Comparison of ENCODE assay signal across 1 cellular context in genomic region chr10:103612462-103613365, GRCh38.
A peak's percentile ranks its signal among the peaks of the same experiment; 100 is the strongest.
TF ChIP-seq lines count a peak whose summit lies in the region.

No MANE protein-coding gene starts in this region.

TF ChIP-seq in IMR-90, 13 proteins besides CTCF, POLR2A, EP300 and RAD21:
- TF ChIP-seq BHLHE40 (IDR thresholded peaks at IDR 0.05; ENCODE audit: low read depth, low read length) (peak; percentile 92), RCOR1 (IDR thresholded peaks at IDR 0.05; ENCODE audit: insufficient replicate concordance, low read length) (no peak), FOS (IDR thresholded peaks at IDR 0.05; ENCODE audit: low read depth, low read length) (peak; percentile 65; the same call in 1 of the 2 replicates), ELK1 (IDR thresholded peaks at IDR 0.05; ENCODE audit: borderline replicate concordance, low read depth, low read length) (no peak), RFX5 (IDR thresholded peaks at IDR 0.05; ENCODE audit: low read depth, low read length) (no peak), USF2 (IDR thresholded peaks at IDR 0.05; ENCODE audit: low read depth, low read length) (peak; percentile 90), MAZ (IDR thresholded peaks at IDR 0.05; ENCODE audit: borderline replicate concordance, low read depth, low read length) (no peak), NFE2L2 (IDR thresholded peaks at IDR 0.05; ENCODE audit: low read depth, low read length) (no peak), MXI1 (IDR thresholded peaks at IDR 0.05; ENCODE audit: borderline replicate concordance, low read depth, low read length) (0 out of 2 replicates have a peak, but pooled peaks have one; percentile 44), MAFK (IDR thresholded peaks at IDR 0.05; ENCODE audit: low read depth, low read length) (no peak), CEBPB (IDR thresholded peaks at IDR 0.05; ENCODE audit: low read depth, low read length) (peak; percentile 42), CHD1 (IDR thresholded peaks at IDR 0.05; ENCODE audit: low read depth, low read length) (no peak), SMC3 (IDR thresholded peaks at IDR 0.05; ENCODE audit: low read depth, low read length) (no peak)
TF ChIP-seq in IMR-90: peak in this region for 5.
